8 cellular contexts compared by ENCODE assay signal in genomic region chrX:46574337-46574940, GRCh38. TPM values are rescaled to one million over a fixed set of nuclear protein-coding genes. Genes with fewer than 3 reads are reported as not detected.
DNase-seq lines count a peak whose midpoint lies in the region; ATAC-seq and FAIRE-seq lines count a peak whose summit lies in the region.

No MANE protein-coding gene starts in this region.

- H3K4me3 Mint-ChIP-seq in CD4-positive, CD25-positive, alpha-beta regulatory T cell: peak overlapping the region; percentile 87 to 91 (median 88)

- peaks cover 48% of the 10 kb centered on the region for H3K4me1 ChIP-seq in CD4-positive, CD25-positive, alpha-beta regulatory T cell (ENCODE audit: control insufficient read depth, insufficient read depth, low read length, poor library complexity, severe bottlenecking)
- H3K4me1 ChIP-seq in right cardiac atrium (ENCODE audit: control insufficient read depth, insufficient read depth, low read length) (peaks cover 9% of the 10 kb centered on the region), small intestine (ENCODE audit: control insufficient read depth in 2 of 2, insufficient read depth in 1 of 2, low read depth in 1 of 2, low read length in 1 of 2) (no peaks in the 10 kb centered on the region)

- ATAC-seq in CD4-positive, CD25-positive, alpha-beta regulatory T cell (ENCODE audit: low read depth in 2 of 2): peak; percentile 19 to 21
- ATAC-seq in GM21528 (IDR thresholded peaks at IDR 0.05; ENCODE audit: low FRiP score, unreplicated experiment): peak; percentile 15
- ATAC-seq in right cardiac atrium: peak; percentile 2 to 4

- peak; percentile 21 to 59 (median 59) for DNase-seq in CD4-positive, CD25-positive, alpha-beta regulatory T cell
- DNase-seq in NCI-H69 (lab: John Stamatoyannopoulos, UW): peak; percentile 71
- DNase-seq in activated naive CD4-positive, alpha-beta T cell (lab: John Stamatoyannopoulos, UW): peak; percentile 2 to 30 (median 8)
- DNase-seq in right cardiac atrium: peak; percentile 20 to 79 (median 72)
- no peak for DNase-seq in small intestine
- DNase-seq in ACHN: no peak
- DNase-seq in DMS114 treated with DMSO at 0.1 percent for 48 hours (lab: John Stamatoyannopoulos, UW; ENCODE audit: unreplicated experiment): no peak

- peak overlapping the region in 1 of 3 donors; percentile 51 for H3K27ac Mint-ChIP-seq in CD4-positive, CD25-positive, alpha-beta regulatory T cell

- no peak overlapping the region for H3K4me3 ChIP-seq in CD4-positive, CD25-positive, alpha-beta regulatory T cell (ENCODE audit: low read depth, low read length)
- peak overlapping the region; percentile 75 for H3K4me3 ChIP-seq in right cardiac atrium (ENCODE audit: low read length)
- H3K4me3 ChIP-seq in small intestine (ENCODE audit: low read depth in 1 of 2, low read length in 2 of 2): peak overlapping the region; percentile 21 to 36

- no peaks in the 10 kb centered on the region for H3K27me3 ChIP-seq in CD4-positive, CD25-positive, alpha-beta regulatory T cell (ENCODE audit: control insufficient read depth, insufficient read depth, low read length)
- no peaks in the 10 kb centered on the region for H3K27me3 ChIP-seq in right cardiac atrium (ENCODE audit: control insufficient read depth, insufficient read depth)
- H3K27me3 ChIP-seq in small intestine (ENCODE audit: control insufficient read depth in 2 of 2, insufficient read depth in 2 of 2, low read length in 2 of 2): no peaks in the 10 kb centered on the region

- H3K9me3 Mint-ChIP-seq in CD4-positive, CD25-positive, alpha-beta regulatory T cell: no peaks in the 10 kb centered on the region

- no peaks in the 10 kb centered on the region for H3K27me3 Mint-ChIP-seq in CD4-positive, CD25-positive, alpha-beta regulatory T cell

- H3K9me3 ChIP-seq in CD4-positive, CD25-positive, alpha-beta regulatory T cell (ENCODE audit: control insufficient read depth in 2 of 2, low read length in 2 of 2): no peaks in the 10 kb centered on the region
- H3K9me3 ChIP-seq in right cardiac atrium (ENCODE audit: control insufficient read depth, low read length): no peaks in the 10 kb centered on the region
- no peaks in the 10 kb centered on the region for H3K9me3 ChIP-seq in small intestine (ENCODE audit: control insufficient read depth, low read depth)

- intact Hi-C loops in right cardiac atrium (cut with DNase I): no loop called here

- FAIRE-seq in small intestine (lab: Jason Lieb, UNC): no peak

- in situ Hi-C loops in ACHN (cut with HindIII; ENCODE audit: low pct_ligation_motif_present, low pct_unique_long_range_greater_than_20kb, low sequenced_read_pairs): no loop called here

- no peaks in the 10 kb centered on the region for H3K36me3 ChIP-seq in CD4-positive, CD25-positive, alpha-beta regulatory T cell (ENCODE audit: control insufficient read depth, insufficient read depth, low read length)
- no peaks in the 10 kb centered on the region for H3K36me3 ChIP-seq in small intestine (ENCODE audit: control insufficient read depth in 2 of 2, insufficient read depth in 2 of 2, low read length in 2 of 2)

- peaks cover 9% of the 10 kb centered on the region for H3K36me3 Mint-ChIP-seq in CD4-positive, CD25-positive, alpha-beta regulatory T cell

- under 1% methylated on average over 73 of the region's 79 CpGs for WGBS in right cardiac atrium
- WGBS in small intestine, 3 donors: 1 to 59% (median 27%) methylated on average over 54 to 79 of the region's 79 CpGs

- H3K4me1 Mint-ChIP-seq in CD4-positive, CD25-positive, alpha-beta regulatory T cell: peaks cover 4 to 54% (median 27%) of the 10 kb centered on the region in 4 donors

- H3K27ac ChIP-seq in CD4-positive, CD25-positive, alpha-beta regulatory T cell (ENCODE audit: insufficient read depth, low read length, poor library complexity, severe bottlenecking): peak overlapping the region; percentile 86
- peak overlapping the region; percentile 87 for H3K27ac ChIP-seq in right cardiac atrium (ENCODE audit: low read length)
- H3K27ac ChIP-seq in small intestine (ENCODE audit: low read depth in 1 of 2, low read length in 1 of 2): peak overlapping the region in 1 of 2 donors; percentile 68

RNA-seq across cellular contexts. Expression of gene CHST7, which starts 0.9 kb away (rescaled TPM):
- total RNA-seq in CD4-positive, CD25-positive, alpha-beta regulatory T cell: 19.5 TPM
- 10 to 100 TPM; 34.6 to 41.0 (median 37.8) TPM for polyA plus RNA-seq in CD4-positive, CD25-positive, alpha-beta regulatory T cell
- total RNA-seq in right cardiac atrium: 10 to 100 TPM; 12.8 to 41.5 (median 16.2) TPM
- 10.6 TPM for polyA plus RNA-seq in right cardiac atrium
- polyA plus RNA-seq in small intestine: 1 to 10 TPM in 1 of 3 donors, under 1 TPM in 1, not detected in 1; 0.54 to 3.8 TPM

RNA-seq across cellular contexts. Expression of gene ZNF674, which starts 29.2 kb away (rescaled TPM):
- 3.6 TPM for total RNA-seq in CD4-positive, CD25-positive, alpha-beta regulatory T cell
- 1 to 10 TPM in 3 of 4 donors, under 1 TPM in 1; 0.57 to 3.2 (median 2.4) TPM for polyA plus RNA-seq in CD4-positive, CD25-positive, alpha-beta regulatory T cell
- total RNA-seq in right cardiac atrium: 1 to 10 TPM; 2.7 to 3.2 (median 3.0) TPM
- polyA plus RNA-seq in right cardiac atrium: 1.4 TPM
- 1 to 10 TPM in 2 of 3 donors, under 1 TPM in 1; 0.89 to 1.5 (median 1.1) TPM for polyA plus RNA-seq in small intestine

Comparison
In these comparisons a context has a peak if more than half of its experiments do, and no peak if none do; other contexts are left out.
1. DNase-seq: peak in CD4-positive, CD25-positive, alpha-beta regulatory T cell (3 of 3), NCI-H69 (single experiment), activated naive CD4-positive, alpha-beta T cell (4 of 4) and right cardiac atrium (3 of 3); none in small intestine (single experiment), ACHN (single experiment) and DMS114 treated with DMSO at 0.1 percent for 48 hours (single experiment).
2. Peak in every context shown above with its lines, with median percentiles within 50 percentile points of each other: ATAC-seq.